8 cellular contexts compared by ENCODE assay signal in genomic region chr7:27160546-27161213, GRCh38. TPM values are rescaled to one million over a fixed set of nuclear protein-coding genes. Genes with fewer than 3 reads are reported as not detected.
DNase-seq lines count a peak whose midpoint lies in the region; ATAC-seq and TF ChIP-seq lines count a peak whose summit lies in the region.

No MANE protein-coding gene starts in this region.

- no peaks in the 10 kb centered on the region for H3K9me3 ChIP-seq in body of pancreas
- peaks cover 16% of the 10 kb centered on the region for H3K9me3 ChIP-seq in iPS-18c (ENCODE audit: control insufficient read depth, insufficient read depth, low read length)
- H3K9me3 ChIP-seq in skeletal muscle tissue (ENCODE audit: control insufficient read depth in 3 of 3, low read length in 3 of 3) = no peaks in the 10 kb centered on the region

- H3K4me3 ChIP-seq in HFF-Myc (replicated peaks; ENCODE audit: low read depth, low read length) (peak overlapping the region; percentile 40), body of pancreas (peak overlapping the region in 1 of 2 donors; percentile 44), iPS-18c (ENCODE audit: insufficient read depth, low read depth, low read length) (peak overlapping the region; percentile 61), skeletal muscle tissue (ENCODE audit: low read length in 3 of 3) (peak overlapping the region; percentile 70 to 84 (median 81))

- ATAC-seq in body of pancreas = peak; percentile 83

- no peak overlapping the region for H3K27ac ChIP-seq in body of pancreas
- H3K27ac ChIP-seq in skeletal muscle tissue (ENCODE audit: low read depth, low read length) = peak overlapping the region; percentile 79

- TF ChIP-seq POLR2A in body of pancreas (IDR thresholded peaks at IDR 0.05) = no peak

- 1 to 11% methylated on average over 2 to 54 of the region's 54 CpGs for WGBS in body of pancreas, 2 donors

- intact Hi-C loops in body of pancreas (cut with DNase I) = loop anchor here (10.0 kb wide), 1 partner anchor 306 kb away; no protein-coding TSS in a partner anchor

- TF ChIP-seq CTCF in HFF-Myc (IDR thresholded peaks at IDR 0.05; ENCODE audit: low read depth, low read length, missing control alignments) (peak; percentile 87), body of pancreas (IDR thresholded peaks at IDR 0.05) (peak; percentile 95 to 100 (median 97))

- H3K4me1 ChIP-seq in body of pancreas (peaks cover 31% of the 10 kb centered on the region), skeletal muscle tissue (ENCODE audit: control insufficient read depth in 3 of 3, insufficient read depth in 3 of 3, low read length in 3 of 3) (peaks cover 25 to 35% (median 33%) of the 10 kb centered on the region in 3 donors)

- H3K36me3 ChIP-seq in body of pancreas (replicated peaks in 1 of 2; ENCODE audit: insufficient read depth in 1 of 2, low read depth in 2 of 2) (no peaks in the 10 kb centered on the region), skeletal muscle tissue (ENCODE audit: control insufficient read depth in 3 of 3, insufficient read depth in 3 of 3, low read length in 3 of 3) (peaks cover 0 to 6% (median 0%) of the 10 kb centered on the region in 3 donors)

- H3K9ac ChIP-seq in skeletal muscle tissue (ENCODE audit: low read depth in 1 of 3, low read length in 3 of 3) = peak overlapping the region; percentile 74 to 88 (median 76)

- peaks cover 0 to 64% of the 10 kb centered on the region in 2 donors for H3K27me3 ChIP-seq in body of pancreas
- H3K27me3 ChIP-seq in skeletal muscle tissue (ENCODE audit: control insufficient read depth in 3 of 3, insufficient read depth in 3 of 3, low read length in 3 of 3) = no peaks in the 10 kb centered on the region

- peak; percentile 96 for DNase-seq in ELF-1 (ENCODE audit: low read depth, low spot score)
- no peak for DNase-seq in HFF-Myc (ENCODE audit: extremely low read depth, low read depth)
- peak; percentile 7 for DNase-seq in NCI-H2029 (lab: John Stamatoyannopoulos, UW)
- DNase-seq in UCSD-AML1 (lab: John Stamatoyannopoulos, UW; ENCODE audit: unreplicated experiment) = peak; percentile 75
- DNase-seq in body of pancreas = peak; percentile 85 to 90 (median 86)
- no peak for DNase-seq in foreskin melanocyte

RNA-seq across cellular contexts. Expression of gene HOXA7, which starts 4.2 kb away (rescaled TPM):
- total RNA-seq in body of pancreas = under 1 TPM; 0.26 to 0.66 TPM
- total RNA-seq in skeletal muscle tissue = 1.6 TPM

RNA-seq across cellular contexts. Expression of gene HOXA9, which starts 4.7 kb away (rescaled TPM):
- total RNA-seq in body of pancreas = not detected
- total RNA-seq in skeletal muscle tissue = 7.8 TPM

RNA-seq across cellular contexts. Expression of gene HOXA3, which starts 8.3 kb away (rescaled TPM):
- total RNA-seq in body of pancreas = 1 to 10 TPM in 1 of 2 donors, not detected in 1; 1.6 TPM
- total RNA-seq in skeletal muscle tissue = 3.7 TPM

RNA-seq across cellular contexts. Expression of gene HOXA6, which starts 13.1 kb away (rescaled TPM):
- total RNA-seq in body of pancreas (not detected), skeletal muscle tissue (3.1 TPM)

RNA-seq across cellular contexts. Expression of gene HOXA10, which starts 13.4 kb away (rescaled TPM):
- total RNA-seq in body of pancreas (under 1 TPM in 1 of 2 donors, not detected in 1; 0.52 TPM), skeletal muscle tissue (13.6 TPM)

Comparison
In these comparisons a context has a peak if more than half of its experiments do, and no peak if none do; other contexts are left out.
1. DNase-seq: peak in ELF-1 (single experiment), NCI-H2029 (single experiment), UCSD-AML1 (single experiment) and body of pancreas (4 of 4); none in HFF-Myc (single experiment) and foreskin melanocyte (single experiment).